In the genomic region with DNA sequence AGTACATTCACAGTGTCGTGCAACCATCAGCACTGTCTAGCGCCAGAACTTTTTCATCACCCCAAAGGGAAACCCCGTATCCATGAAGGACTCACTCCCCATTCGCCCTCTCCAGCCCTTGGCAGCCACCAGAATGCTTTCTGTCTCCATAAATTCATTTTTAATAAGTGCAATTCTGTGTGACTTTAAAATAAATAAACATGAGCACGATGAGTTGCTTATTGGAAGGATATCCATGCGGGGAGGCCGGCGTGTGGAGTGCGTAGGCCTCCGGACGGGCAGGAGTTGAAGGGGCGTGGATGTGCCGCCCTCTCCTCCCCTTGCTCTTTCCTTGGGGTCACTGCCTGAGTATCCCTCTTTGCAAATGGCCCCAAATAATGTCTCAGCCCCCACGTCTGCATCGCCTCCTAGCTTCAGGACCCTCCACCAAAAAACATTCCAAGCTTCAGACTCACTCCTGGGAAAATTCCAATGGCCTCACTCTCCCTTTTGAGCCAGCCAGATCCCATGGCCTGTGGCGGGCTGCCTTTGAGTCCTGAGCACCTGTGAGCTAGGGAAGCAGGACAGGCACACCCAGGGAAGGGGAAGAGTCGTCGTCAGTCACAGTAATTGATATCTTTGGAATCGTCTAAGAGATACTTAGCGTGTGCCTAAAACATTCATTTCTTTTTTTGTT, we compare ENCODE assay signal across 10 cellular contexts.
DNase-seq lines count a peak whose midpoint lies in the region; ATAC-seq and TF ChIP-seq lines count a peak whose summit lies in the region.
"Had no signal": no experiment of that assay in that cellular context is flagged by ENCODE, and none has a peak within 500 bp of the region (broad histone marks: within the 10 kb centered on the region; RNA-seq: fewer than 3 reads in every experiment).

No MANE protein-coding gene starts in this region.

- no peaks in the 10 kb centered on the region for H3K9me3 Mint-ChIP-seq in activated naive CD8-positive, alpha-beta T cell treated with anti-CD3 and anti-CD28 coated beads for 36 hours
- H3K9me3 Mint-ChIP-seq in memory B cell, result no peaks in the 10 kb centered on the region

- no peak for ATAC-seq in Right ventricle myocardium inferior
- ATAC-seq in memory B cell (ENCODE audit: low read depth), result no peak

- intact Hi-C loops in Right ventricle myocardium inferior (cut with DNase I), result no loop called here
- intact Hi-C loops in uterus (cut with DNase I; ENCODE audit: low total_unique reads), result no loop called here

- TF ChIP-seq CTCF in cardiac muscle cell (IDR thresholded peaks at IDR 0.05; ENCODE audit: low read depth, low read length), result no peak
- peak in 1 of 4 experiments; percentile 4 for TF ChIP-seq CTCF in uterus (IDR thresholded peaks at IDR 0.05)

- peak overlapping the region; percentile 94 for H3K27ac Mint-ChIP-seq in activated naive CD8-positive, alpha-beta T cell treated with anti-CD3 and anti-CD28 coated beads for 36 hours
- peak overlapping the region; percentile 92 for H3K27ac Mint-ChIP-seq in memory B cell

- H3K36me3 Mint-ChIP-seq in activated naive CD8-positive, alpha-beta T cell treated with anti-CD3 and anti-CD28 coated beads for 36 hours, result peaks cover 29% of the 10 kb centered on the region
- peaks cover 9% of the 10 kb centered on the region for H3K36me3 Mint-ChIP-seq in memory B cell

- DNase-seq in cardiac muscle cell (ENCODE audit: low read depth in 1 of 2, low spot score in 1 of 2) (no peak), Right ventricle myocardium inferior (ENCODE audit: missing footprints) (no peak), memory B cell (ENCODE audit: low spot score in 2 of 2) (no peak), uterus (peak in 1 of 2 donors; percentile 56), NCI-H510A (lab: John Stamatoyannopoulos, UW) (no peak), NCI-H510A treated with DMSO at 0.1 percent for 48 hours (lab: John Stamatoyannopoulos, UW) (no peak)
- DNase-seq in activated naive CD8-positive, alpha-beta T cell treated with anti-CD3 and anti-CD28 coated beads for 36 hours, result no peak
- DNase-seq in activated effector memory CD4-positive, alpha-beta T cell treated with anti-CD3 and anti-CD28 coated beads, Interleukin-2, amount 50 U/mL, for 16 hours, result no peak
- DNase-seq: activated gamma-delta T cell treated with Interleukin-2 at 50 U/mL for 16 hours, NCI-H69 had no signal

- H3K27me3 ChIP-seq in cardiac muscle cell (no peaks in the 10 kb centered on the region), uterus (no peaks in the 10 kb centered on the region)

- peak overlapping the region; percentile 62 for H3K4me3 Mint-ChIP-seq in activated naive CD8-positive, alpha-beta T cell treated with anti-CD3 and anti-CD28 coated beads for 36 hours
- H3K4me3 Mint-ChIP-seq in memory B cell, result peak overlapping the region; percentile 25

- H3K27me3 Mint-ChIP-seq in activated naive CD8-positive, alpha-beta T cell treated with anti-CD3 and anti-CD28 coated beads for 36 hours, result no peaks in the 10 kb centered on the region
- H3K27me3 Mint-ChIP-seq in memory B cell, result no peaks in the 10 kb centered on the region

- no peak for TF ChIP-seq POLR2A in uterus (IDR thresholded peaks at IDR 0.05)

- H3K27ac ChIP-seq in cardiac muscle cell, result peak overlapping the region; percentile 96
- H3K27ac ChIP-seq in uterus, result peak overlapping the region; percentile 66 to 76

- H3K36me3 ChIP-seq in cardiac muscle cell (no peaks in the 10 kb centered on the region), uterus (no peaks in the 10 kb centered on the region)

- H3K4me1 Mint-ChIP-seq in activated naive CD8-positive, alpha-beta T cell treated with anti-CD3 and anti-CD28 coated beads for 36 hours, result peaks cover 73% of the 10 kb centered on the region
- peaks cover 56% of the 10 kb centered on the region for H3K4me1 Mint-ChIP-seq in memory B cell

- H3K4me1 ChIP-seq in cardiac muscle cell (ENCODE audit: low read depth) (peaks cover 23% of the 10 kb centered on the region), uterus (peaks cover 26 to 58% of the 10 kb centered on the region in 2 donors)

- H3K4me3 ChIP-seq in cardiac muscle cell (no peak overlapping the region), uterus (no peak overlapping the region)

- H3K9me3 ChIP-seq in cardiac muscle cell (ENCODE audit: low read depth) (no peaks in the 10 kb centered on the region), uterus (no peaks in the 10 kb centered on the region)
